ENCODE assay signal across 1 cellular context in genomic region chr11:69644071-69644961, GRCh38.
A peak's percentile ranks its signal among the peaks of the same experiment; 100 is the strongest.
TF ChIP-seq lines count a peak whose summit lies in the region.

No MANE protein-coding gene starts in this region.

TF ChIP-seq in K562, 482 proteins besides CTCF, POLR2A, EP300 and RAD21 (continued from another document):
- TF ChIP-seq, protein P1, sequence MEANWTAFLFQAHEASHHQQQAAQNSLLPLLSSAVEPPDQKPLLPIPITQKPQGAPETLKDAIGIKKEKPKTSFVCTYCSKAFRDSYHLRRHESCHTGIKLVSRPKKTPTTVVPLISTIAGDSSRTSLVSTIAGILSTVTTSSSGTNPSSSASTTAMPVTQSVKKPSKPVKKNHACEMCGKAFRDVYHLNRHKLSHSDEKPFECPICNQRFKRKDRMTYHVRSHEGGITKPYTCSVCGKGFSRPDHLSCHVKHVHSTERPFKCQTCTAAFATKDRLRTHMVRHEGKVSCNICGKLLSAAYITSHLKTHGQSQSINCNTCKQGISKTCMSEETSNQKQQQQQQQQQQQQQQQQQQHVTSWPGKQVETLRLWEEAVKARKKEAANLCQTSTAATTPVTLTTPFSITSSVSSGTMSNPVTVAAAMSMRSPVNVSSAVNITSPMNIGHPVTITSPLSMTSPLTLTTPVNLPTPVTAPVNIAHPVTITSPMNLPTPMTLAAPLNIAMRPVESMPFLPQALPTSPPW (CRISPR knock-in tag; IDR thresholded peaks at IDR 0.05) = 0 out of 2 replicates have a peak, but pooled peaks have one; percentile 9
- no peak for TF ChIP-seq ZNF655 (CRISPR knock-in tag; IDR thresholded peaks at IDR 0.05)
- no peak for TF ChIP-seq ZNF551 (CRISPR knock-in tag; IDR thresholded peaks at IDR 0.05)
- TF ChIP-seq E2F5 (CRISPR knock-in tag; IDR thresholded peaks at IDR 0.05) = no peak
- TF ChIP-seq, protein P2, sequence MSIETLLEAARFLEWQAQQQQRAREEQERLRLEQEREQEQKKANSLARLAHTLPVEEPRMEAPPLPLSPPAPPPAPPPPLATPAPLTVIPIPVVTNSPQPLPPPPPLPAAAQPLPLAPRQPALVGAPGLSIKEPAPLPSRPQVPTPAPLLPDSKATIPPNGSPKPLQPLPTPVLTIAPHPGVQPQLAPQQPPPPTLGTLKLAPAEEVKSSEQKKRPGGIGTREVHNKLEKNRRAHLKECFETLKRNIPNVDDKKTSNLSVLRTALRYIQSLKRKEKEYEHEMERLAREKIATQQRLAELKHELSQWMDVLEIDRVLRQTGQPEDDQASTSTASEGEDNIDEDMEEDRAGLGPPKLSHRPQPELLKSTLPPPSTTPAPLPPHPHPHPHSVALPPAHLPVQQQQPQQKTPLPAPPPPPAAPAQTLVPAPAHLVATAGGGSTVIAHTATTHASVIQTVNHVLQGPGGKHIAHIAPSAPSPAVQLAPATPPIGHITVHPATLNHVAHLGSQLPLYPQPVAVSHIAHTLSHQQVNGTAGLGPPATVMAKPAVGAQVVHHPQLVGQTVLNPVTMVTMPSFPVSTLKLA (conservative IDR thresholded peaks at IDR 0.05) = peak; percentile 22 to 45; a peak in 1 of 4 replicates
- no peak for TF ChIP-seq ZFP30 (CRISPR knock-in tag; IDR thresholded peaks at IDR 0.05; ENCODE audit: borderline replicate concordance)
- TF ChIP-seq ZNF354B (CRISPR knock-in tag; IDR thresholded peaks at IDR 0.05) = no peak
- TF ChIP-seq E2F6 (IDR thresholded peaks at IDR 0.05; ENCODE audit: borderline replicate concordance in 1 of 2, extremely low read depth in 1 of 2, insufficient read depth in 1 of 2, insufficient read length in 1 of 2, low read depth in 1 of 2, low read length in 1 of 2, poor library complexity in 1 of 2, severe bottlenecking in 1 of 2) = peak; percentile 51 to 75
- TF ChIP-seq RBFOX2 (IDR thresholded peaks at IDR 0.05; ENCODE audit: low read depth, low read length) = no peak
- TF ChIP-seq SOX6 (IDR thresholded peaks at IDR 0.05) = no peak
- TF ChIP-seq HIVEP1 (CRISPR knock-in tag; IDR thresholded peaks at IDR 0.05) = no peak
- TF ChIP-seq CHD1 (IDR thresholded peaks at IDR 0.05; ENCODE audit: low read length) = no peak
- TF ChIP-seq TSC22D4 (tag; IDR thresholded peaks at IDR 0.05) = no peak
- no peak for TF ChIP-seq ATF1 (CRISPR knock-in tag; IDR thresholded peaks at IDR 0.05)
- TF ChIP-seq ATF1 (tag; IDR thresholded peaks at IDR 0.05) = no peak
- TF ChIP-seq TAL1 (IDR thresholded peaks at IDR 0.05) = no peak
- TF ChIP-seq, protein P3, sequence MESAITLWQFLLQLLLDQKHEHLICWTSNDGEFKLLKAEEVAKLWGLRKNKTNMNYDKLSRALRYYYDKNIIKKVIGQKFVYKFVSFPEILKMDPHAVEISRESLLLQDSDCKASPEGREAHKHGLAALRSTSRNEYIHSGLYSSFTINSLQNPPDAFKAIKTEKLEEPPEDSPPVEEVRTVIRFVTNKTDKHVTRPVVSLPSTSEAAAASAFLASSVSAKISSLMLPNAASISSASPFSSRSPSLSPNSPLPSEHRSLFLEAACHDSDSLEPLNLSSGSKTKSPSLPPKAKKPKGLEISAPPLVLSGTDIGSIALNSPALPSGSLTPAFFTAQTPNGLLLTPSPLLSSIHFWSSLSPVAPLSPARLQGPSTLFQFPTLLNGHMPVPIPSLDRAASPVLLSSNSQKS (CRISPR knock-in tag; IDR thresholded peaks at IDR 0.05) = no peak
- TF ChIP-seq, protein P4, sequence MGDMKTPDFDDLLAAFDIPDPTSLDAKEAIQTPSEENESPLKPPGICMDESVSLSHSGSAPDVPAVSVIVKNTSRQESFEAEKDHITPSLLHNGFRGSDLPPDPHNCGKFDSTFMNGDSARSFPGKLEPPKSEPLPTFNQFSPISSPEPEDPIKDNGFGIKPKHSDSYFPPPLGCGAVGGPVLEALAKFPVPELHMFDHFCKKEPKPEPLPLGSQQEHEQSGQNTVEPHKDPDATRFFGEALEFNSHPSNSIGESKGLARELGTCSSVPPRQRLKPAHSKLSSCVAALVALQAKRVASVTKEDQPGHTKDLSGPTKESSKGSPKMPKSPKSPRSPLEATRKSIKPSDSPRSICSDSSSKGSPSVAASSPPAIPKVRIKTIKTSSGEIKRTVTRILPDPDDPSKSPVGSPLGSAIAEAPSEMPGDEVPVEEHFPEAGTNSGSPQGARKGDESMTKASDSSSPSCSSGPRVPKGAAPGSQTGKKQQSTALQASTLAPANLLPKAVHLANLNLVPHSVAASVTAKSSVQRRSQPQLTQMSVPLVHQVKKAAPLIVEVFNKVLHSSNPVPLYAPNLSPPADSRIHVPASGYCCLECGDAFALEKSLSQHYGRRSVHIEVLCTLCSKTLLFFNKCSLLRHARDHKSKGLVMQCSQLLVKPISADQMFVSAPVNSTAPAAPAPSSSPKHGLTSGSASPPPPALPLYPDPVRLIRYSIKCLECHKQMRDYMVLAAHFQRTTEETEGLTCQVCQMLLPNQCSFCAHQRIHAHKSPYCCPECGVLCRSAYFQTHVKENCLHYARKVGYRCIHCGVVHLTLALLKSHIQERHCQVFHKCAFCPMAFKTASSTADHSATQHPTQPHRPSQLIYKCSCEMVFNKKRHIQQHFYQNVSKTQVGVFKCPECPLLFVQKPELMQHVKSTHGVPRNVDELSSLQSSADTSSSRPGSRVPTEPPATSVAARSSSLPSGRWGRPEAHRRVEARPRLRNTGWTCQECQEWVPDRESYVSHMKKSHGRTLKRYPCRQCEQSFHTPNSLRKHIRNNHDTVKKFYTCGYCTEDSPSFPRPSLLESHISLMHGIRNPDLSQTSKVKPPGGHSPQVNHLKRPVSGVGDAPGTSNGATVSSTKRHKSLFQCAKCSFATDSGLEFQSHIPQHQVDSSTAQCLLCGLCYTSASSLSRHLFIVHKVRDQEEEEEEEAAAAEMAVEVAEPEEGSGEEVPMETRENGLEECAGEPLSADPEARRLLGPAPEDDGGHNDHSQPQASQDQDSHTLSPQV (IDR thresholded peaks at IDR 0.05) = no peak
- no peak for TF ChIP-seq PHB (CRISPR knock-in tag; IDR thresholded peaks at IDR 0.05)
- TF ChIP-seq ZNF707 (CRISPR knock-in tag; conservative IDR thresholded peaks at IDR 0.05) = no peak
